Comparison of ENCODE assay signal across 1 cellular context in genomic region chr9:93133641-93134017, GRCh38.
TF ChIP-seq lines count a peak whose summit lies in the region.

No MANE protein-coding gene starts in this region.

TF ChIP-seq in K562, 482 proteins besides CTCF, POLR2A, EP300 and RAD21 (continued from another document):
- TF ChIP-seq RCOR1 (IDR thresholded peaks at IDR 0.05; ENCODE audit: borderline replicate concordance in 1 of 2, low read depth in 2 of 2, low read length in 2 of 2), result 0 out of 4 replicates have a peak, but pooled peaks of 1 of the 2 experiments have one; percentile 7
- TF ChIP-seq PKNOX1 (IDR thresholded peaks at IDR 0.05), result no peak
- no peak for TF ChIP-seq HDAC2 (IDR thresholded peaks at IDR 0.05)
- no peak for TF ChIP-seq TCF3 (CRISPR knock-in tag; IDR thresholded peaks at IDR 0.05)
- TF ChIP-seq KAT7 (CRISPR knock-in tag; IDR thresholded peaks at IDR 0.05; ENCODE audit: borderline replicate concordance), result 0 out of 2 replicates have a peak, but pooled peaks have one; percentile 8
- no peak for TF ChIP-seq PTTG1 (tag; IDR thresholded peaks at IDR 0.05; ENCODE audit: low read depth)
- no peak for TF ChIP-seq SRF (CRISPR knock-in tag; IDR thresholded peaks at IDR 0.05)
- TF ChIP-seq ZNF655 (CRISPR knock-in tag; IDR thresholded peaks at IDR 0.05), result no peak
- no peak for TF ChIP-seq PYGO2 (tag; IDR thresholded peaks at IDR 0.05)
- TF ChIP-seq ZNF311 (CRISPR knock-in tag; IDR thresholded peaks at IDR 0.05), result no peak
- no peak for TF ChIP-seq SRSF9 (IDR thresholded peaks at IDR 0.05; ENCODE audit: borderline replicate concordance, low read depth, low read length)
- 0 out of 2 replicates have a peak, but pooled peaks have one; percentile 32 for TF ChIP-seq GTF2E2 (tag; IDR thresholded peaks at IDR 0.05)
- no peak for TF ChIP-seq RBM17 (IDR thresholded peaks at IDR 0.05; ENCODE audit: borderline replicate concordance, low read depth, low read length)
- peak; percentile 83 for TF ChIP-seq EGR1 (conservative IDR thresholded peaks at IDR 0.05)
- no peak for TF ChIP-seq ZNF280B (CRISPR knock-in tag; IDR thresholded peaks at IDR 0.05)
- TF ChIP-seq TCF15 (CRISPR knock-in tag; IDR thresholded peaks at IDR 0.05), result no peak
- no peak for TF ChIP-seq ZNF24 (IDR thresholded peaks at IDR 0.05)
- TF ChIP-seq NCOA6 (IDR thresholded peaks at IDR 0.05), result no peak
- no peak for TF ChIP-seq DMBX1 (CRISPR knock-in tag; IDR thresholded peaks at IDR 0.05; ENCODE audit: borderline replicate concordance)
- TF ChIP-seq STAG1 (CRISPR knock-in tag; IDR thresholded peaks at IDR 0.05; ENCODE audit: borderline replicate concordance), result no peak
- peak; percentile 57; the same call in 1 of the 2 replicates for TF ChIP-seq ZNF766 (CRISPR knock-in tag; conservative IDR thresholded peaks at IDR 0.05)
- no peak for TF ChIP-seq ZNF695 (CRISPR knock-in tag; IDR thresholded peaks at IDR 0.05)
- TF ChIP-seq CREB1 (IDR thresholded peaks at IDR 0.05), result peak; percentile 18; the same call in 1 of the 2 replicates
- peak; percentile 50; the same call in 1 of the 2 replicates for TF ChIP-seq CREB1 (CRISPR knock-in tag; IDR thresholded peaks at IDR 0.05)
- TF ChIP-seq MAFG (tag; conservative IDR thresholded peaks at IDR 0.05), result no peak
- peak; percentile 86 for TF ChIP-seq CREM (IDR thresholded peaks at IDR 0.05; ENCODE audit: low read depth)
- TF ChIP-seq GTF2A2 (tag; IDR thresholded peaks at IDR 0.05), result no peak
- no peak for TF ChIP-seq THRA (IDR thresholded peaks at IDR 0.05)
